In genomic region chr5:14594378-14595074, GRCh38 we compare ENCODE assay signal across 10 cellular contexts. TPM values are rescaled to one million over a fixed set of nuclear protein-coding genes. Genes with fewer than 3 reads are reported as not detected.
A peak's percentile ranks its signal among the peaks of the same experiment; 100 is the strongest.
DNase-seq lines count a peak whose midpoint lies in the region; ATAC-seq lines count a peak whose summit lies in the region.
"Had no signal": no experiment of that assay in that cellular context is flagged by ENCODE, and none has a peak within 500 bp of the region (broad histone marks: within the 10 kb centered on the region; RNA-seq: fewer than 3 reads in every experiment).

No MANE protein-coding gene starts in this region.

- CTCF ChIA-PET in activated naive CD4-positive, alpha-beta T cell treated with anti-CD3 and anti-CD28 coated beads for 36 hours (lab: Charles Lee) = interaction anchor here (0.6 to 1.3 kb wide), 2 partner anchors 54 to 82 kb away, joined by 4 to 5 read pairs; no protein-coding TSS in a partner anchor

- H3K36me3 ChIP-seq in thymus (ENCODE audit: control insufficient read depth, insufficient read depth) = no peaks in the 10 kb centered on the region

- no peaks in the 10 kb centered on the region for H3K27me3 ChIP-seq in thymus (ENCODE audit: control insufficient read depth, insufficient read depth)

- intact Hi-C loops in activated naive CD4-positive, alpha-beta T cell treated with anti-CD3 and anti-CD28 coated beads for 36 hours (cut with micrococcal nuclease) = loop anchor here (1.0 to 10.0 kb wide), 5 partner anchors 13 to 1870 kb away; partner anchors contain the start of genes OTULIN, OTULINL and ZNF622

- H3K27me3 Mint-ChIP-seq in activated naive CD4-positive, alpha-beta T cell treated with anti-CD3 and anti-CD28 coated beads for 36 hours (ENCODE audit: low read depth) = no peaks in the 10 kb centered on the region
- H3K27me3 Mint-ChIP-seq in immature natural killer cell (ENCODE audit: low read depth in 3 of 3) = peaks cover 5 to 10% (median 5%) of the 10 kb centered on the region in 3 donors

- 69% methylated on average over 4 of the region's 4 CpGs for WGBS in thymus

- H3K4me3 ChIP-seq in thymus (ENCODE audit: low read length) = no peak overlapping the region

- peaks cover 11% of the 10 kb centered on the region for H3K4me1 ChIP-seq in thymus (ENCODE audit: control insufficient read depth, insufficient read depth, low read length)

- peak overlapping the region; percentile 90 for H3K27ac Mint-ChIP-seq in activated naive CD4-positive, alpha-beta T cell treated with anti-CD3 and anti-CD28 coated beads for 36 hours
- peak overlapping the region; percentile 91 to 98 (median 94) for H3K27ac Mint-ChIP-seq in immature natural killer cell

- no peaks in the 10 kb centered on the region for H3K36me3 Mint-ChIP-seq in activated naive CD4-positive, alpha-beta T cell treated with anti-CD3 and anti-CD28 coated beads for 36 hours (ENCODE audit: low read depth)
- H3K36me3 Mint-ChIP-seq in immature natural killer cell = no peaks in the 10 kb centered on the region

- peak overlapping the region; percentile 68 for H3K4me3 Mint-ChIP-seq in activated naive CD4-positive, alpha-beta T cell treated with anti-CD3 and anti-CD28 coated beads for 36 hours
- H3K4me3 Mint-ChIP-seq in immature natural killer cell = peak overlapping the region; percentile 71 to 88 (median 84)

- H3K27ac ChIP-seq in thymus (ENCODE audit: low read depth) = peak overlapping the region; percentile 92

- H3K9me3 ChIP-seq in thymus (ENCODE audit: control insufficient read depth) = no peaks in the 10 kb centered on the region

- ATAC-seq in GM18858 (IDR thresholded peaks at IDR 0.05; ENCODE audit: unreplicated experiment) (no peak), HG03457 (IDR thresholded peaks at IDR 0.05; ENCODE audit: unreplicated experiment) (no peak)

- peaks cover 82% of the 10 kb centered on the region for H3K4me1 Mint-ChIP-seq in activated naive CD4-positive, alpha-beta T cell treated with anti-CD3 and anti-CD28 coated beads for 36 hours (ENCODE audit: low read depth)
- H3K4me1 Mint-ChIP-seq in immature natural killer cell = peaks cover 89 to 91% of the 10 kb centered on the region in 2 donors

- DNase-seq in activated naive CD4-positive, alpha-beta T cell treated with anti-CD3 and anti-CD28 coated beads for 36 hours = peak; percentile 28
- no peak for DNase-seq in activated naive CD4-positive, alpha-beta T cell treated with Interleukin-2 at 50 U/mL for 16 hours
- DNase-seq in UCSD-AML1 (lab: John Stamatoyannopoulos, UW; ENCODE audit: unreplicated experiment) (peak; percentile 15), immature natural killer cell (peak; percentile 23 to 30 (median 30)), NCI-H748 treated with DMSO at 0.1 percent for 48 hours (lab: John Stamatoyannopoulos, UW) (no peak)
- DNase-seq: Karpas-422, NCI-H2107 had no signal

- no peaks in the 10 kb centered on the region for H3K9me3 Mint-ChIP-seq in activated naive CD4-positive, alpha-beta T cell treated with anti-CD3 and anti-CD28 coated beads for 36 hours
- no peaks in the 10 kb centered on the region for H3K9me3 Mint-ChIP-seq in immature natural killer cell

RNA-seq across cellular contexts. Expression of gene OTULINL, which starts 12.9 kb away (rescaled TPM):
- 10 to 100 TPM in 1 of 2 experiments, 1 to 10 TPM in 1; 9.1 to 10.6 TPM for total RNA-seq in activated naive CD4-positive, alpha-beta T cell treated with anti-CD3 and anti-CD28 coated beads for 36 hours
- 10 to 100 TPM; 36.6 to 77.8 (median 47.1) TPM for polyA plus RNA-seq in immature natural killer cell
- polyA plus RNA-seq in thymus = 9.1 TPM

Comparison
In these comparisons a context has a peak if more than half of its experiments do, and no peak if none do; other contexts are left out.
1. DNase-seq: peak in activated naive CD4-positive, alpha-beta T cell treated with anti-CD3 and anti-CD28 coated beads for 36 hours (single experiment), UCSD-AML1 (single experiment) and immature natural killer cell (3 of 3); none in activated naive CD4-positive, alpha-beta T cell treated with Interleukin-2 at 50 U/mL for 16 hours (single experiment) and NCI-H748 treated with DMSO at 0.1 percent for 48 hours (single experiment).